ENCODE assay signal across 8 cellular contexts in genomic region chr2:101149241-101150192, GRCh38. TPM values are rescaled to one million over a fixed set of nuclear protein-coding genes. Genes with fewer than 3 reads are reported as not detected.
DNase-seq lines count a peak whose midpoint lies in the region; ATAC-seq and TF ChIP-seq lines count a peak whose summit lies in the region.

No MANE protein-coding gene starts in this region.

- no peak for ATAC-seq in GM21723 (IDR thresholded peaks at IDR 0.05; ENCODE audit: unreplicated experiment)

- DNase-seq in DMS 273 (lab: John Stamatoyannopoulos, UW; ENCODE audit: unreplicated experiment) (peak; percentile 32), DMS 273 treated with DMSO at 0.1 percent for 48 hours (lab: John Stamatoyannopoulos, UW) (no peak), SK-MEL-5 (ENCODE audit: low read depth, low spot score) (peak; percentile 14), fibroblast of mammary gland (ENCODE audit: low read depth) (peak; percentile 29), retina (peak; percentile 26), kidney glomerular epithelial cell (lab: John Stamatoyannopoulos, UW) (no peak), D341Med (ENCODE audit: low spot score) (no peak)

- no peak for TF ChIP-seq CTCF in fibroblast of mammary gland (conservative IDR thresholded peaks at IDR 0.05; ENCODE audit: control insufficient read depth, insufficient read depth, low read depth, low read length)

- in situ Hi-C loops in SK-MEL-5 (cut with HindIII; ENCODE audit: low pct_unique_long_range_greater_than_20kb, low sequenced_read_pairs) = no loop called here

- H3K4me3 ChIP-seq in fibroblast of mammary gland (ENCODE audit: control insufficient read depth, low read depth, low read length) = peak overlapping the region; percentile 61

RNA-seq across cellular contexts. Expression of gene TBC1D8, which starts 1.7 kb away (rescaled TPM):
- total RNA-seq in SK-MEL-5 (2014; rRNA removed; shearing (Covaris generic)) = 16.2 and 16.9 TPM in 2 replicates
- 22.4 and 33.0 TPM in 2 replicates for polyA plus RNA-seq in SK-MEL-5 (2015; cell fraction: cytosol; rRNA removed)
- polyA plus RNA-seq in SK-MEL-5 (2015; cell fraction: nucleus; rRNA removed) = 128 and 212 TPM in 2 replicates

Comparison
In these comparisons a context has a peak if more than half of its experiments do, and no peak if none do; other contexts are left out.
1. DNase-seq: peak in DMS 273 (single experiment), SK-MEL-5 (single experiment), fibroblast of mammary gland (single experiment) and retina (single experiment); none in DMS 273 treated with DMSO at 0.1 percent for 48 hours (single experiment), kidney glomerular epithelial cell (single experiment) and D341Med (single experiment).